28 cellular contexts compared by ENCODE assay signal in the genomic region with DNA sequence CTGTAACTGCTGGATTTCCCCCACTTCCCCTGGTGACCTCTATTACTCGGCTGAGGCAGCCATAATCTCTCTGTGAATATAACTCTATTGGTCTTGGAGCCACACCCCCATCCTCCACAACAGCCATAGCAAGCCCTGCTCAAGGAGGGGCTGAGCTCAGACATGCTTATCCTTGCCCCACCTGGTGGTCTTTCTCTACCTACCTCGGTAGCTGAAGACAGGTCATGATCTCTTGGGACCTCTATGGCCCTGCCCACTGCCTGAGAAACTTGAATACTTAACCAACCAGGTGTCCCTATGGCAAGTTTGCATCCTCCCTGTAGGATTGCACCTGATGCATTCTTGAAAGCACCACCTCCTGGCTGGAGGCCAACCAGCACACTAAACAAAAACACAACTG.
"Had no signal": no experiment of that assay in that cellular context is flagged by ENCODE, and none has a peak within 500 bp of the region (broad histone marks: within the 10 kb centered on the region; RNA-seq: fewer than 3 reads in every experiment).

No MANE protein-coding gene starts in this region.

- ATAC-seq: heart right ventricle; left lung; naive thymus-derived CD4-positive, alpha-beta T cell; psoas muscle; right cardiac atrium; stimulated activated effector memory CD8-positive, alpha-beta T cell treated with anti-CD3 and anti-CD28 coated beads, Interleukin-12 subunit alpha, Interleukin-12 subunit beta, amount 100 ng/mL, for 72 hours had no signal

- H3K27ac ChIP-seq: coronary artery, esophagus squamous epithelium, heart right ventricle, left lung, psoas muscle, sigmoid colon, stomach, thyroid gland, vagina had no signal

- H3K27ac Mint-ChIP-seq: naive thymus-derived CD4-positive, alpha-beta T cell; nephron; stimulated activated effector memory CD8-positive, alpha-beta T cell treated with anti-CD3 and anti-CD28 coated beads, Interleukin-12 subunit alpha, Interleukin-12 subunit beta, amount 100 ng/mL, for 72 hours had no signal

- H3K36me3 Mint-ChIP-seq: naive thymus-derived CD4-positive, alpha-beta T cell; stimulated activated effector memory CD8-positive, alpha-beta T cell treated with anti-CD3 and anti-CD28 coated beads, Interleukin-12 subunit alpha, Interleukin-12 subunit beta, amount 100 ng/mL, for 72 hours had no signal

- H3K4me1 Mint-ChIP-seq: naive thymus-derived CD4-positive, alpha-beta T cell; nephron; stimulated activated effector memory CD8-positive, alpha-beta T cell treated with anti-CD3 and anti-CD28 coated beads, Interleukin-12 subunit alpha, Interleukin-12 subunit beta, amount 100 ng/mL, for 72 hours had no signal

- H3K9me3 ChIP-seq: thyroid gland, vagina had no signal

- H3K36me3 ChIP-seq: esophagus squamous epithelium, heart right ventricle, left lung, sigmoid colon, stomach, thyroid gland, vagina had no signal

- H3K4me3 Mint-ChIP-seq: naive thymus-derived CD4-positive, alpha-beta T cell; nephron; stimulated activated effector memory CD8-positive, alpha-beta T cell treated with anti-CD3 and anti-CD28 coated beads, Interleukin-12 subunit alpha, Interleukin-12 subunit beta, amount 100 ng/mL, for 72 hours had no signal

- H3K27me3 ChIP-seq: esophagus squamous epithelium, heart right ventricle, left lung, sigmoid colon, stomach, thyroid gland, vagina had no signal

- H3K4me3 ChIP-seq: coronary artery, esophagus squamous epithelium, heart right ventricle, left lung, psoas muscle, sigmoid colon, stomach, thyroid gland, vagina had no signal

- FAIRE-seq: endometrium, kidney had no signal

- H3K4me1 ChIP-seq: esophagus squamous epithelium, heart right ventricle, left lung, psoas muscle, sigmoid colon, stomach, thyroid gland, vagina had no signal

- DNase-seq: dermis blood vessel endothelial cell; effector memory CD4-positive, alpha-beta T cell; erythroblast; esophagus squamous epithelium; foreskin melanocyte; glutamatergic neuron; heart right ventricle; hippocampal formation; kidney; left lung; mesenchymal stem cell; midbrain; naive thymus-derived CD4-positive, alpha-beta T cell; nucleus accumbens; right cardiac atrium; sigmoid colon; stimulated activated CD4-positive, alpha-beta T cell treated with anti-CD3 and anti-CD28 coated beads, Interleukin-2, amount 100 ng/mL, for 24 hours; stimulated activated CD4-positive, alpha-beta T cell treated with anti-CD3 and anti-CD28 coated beads, Interleukin-4, amount 100 ng/mL, for 24 hours; stimulated activated naive CD4-positive, alpha-beta T cell treated with Interleukin-2 at 50 U/mL for 16 hours; stomach; thyroid gland; trophoblast cell had no signal
